In genomic region chr15:41241251-41241964, GRCh38 we compare ENCODE assay signal across 16 cellular contexts. TPM values are rescaled to one million over a fixed set of nuclear protein-coding genes. Genes with fewer than 3 reads are reported as not detected.
A peak's percentile ranks its signal among the peaks of the same experiment; 100 is the strongest.
DNase-seq lines count a peak whose midpoint lies in the region; ATAC-seq and TF ChIP-seq lines count a peak whose summit lies in the region.
"Had no signal": no experiment of that assay in that cellular context is flagged by ENCODE, and none has a peak within 500 bp of the region (broad histone marks: within the 10 kb centered on the region; RNA-seq: fewer than 3 reads in every experiment).

No MANE protein-coding gene starts in this region.

- ATAC-seq in WTC11 = no peak
- ATAC-seq in left lung = peak; percentile 46

- DNase-seq in COLO668 (lab: John Stamatoyannopoulos, UW; ENCODE audit: unreplicated experiment) (peak; percentile 87), NCI-H146 treated with DMSO at 0.1 percent for 48 hours (lab: John Stamatoyannopoulos, UW; ENCODE audit: unreplicated experiment) (peak; percentile 38), WTC11 (ENCODE audit: low spot score) (no peak), left lung (no peak), RKO (ENCODE audit: low spot score) (no peak), SKM-1 (lab: John Stamatoyannopoulos, UW; ENCODE audit: unreplicated experiment) (no peak)
- no peak for DNase-seq in activated CD8-positive, alpha-beta memory T cell treated with anti-CD3 and anti-CD28 coated beads, Interleukin-2, amount 50 U/mL, for 48 hours
- DNase-seq in activated CD8-positive, alpha-beta memory T cell treated with anti-CD3 and anti-CD28 coated beads for 24 hours = no peak
- DNase-seq: activated CD4-positive, CD25-positive, alpha-beta regulatory T cell treated with anti-CD3 and anti-CD28 coated beads, Interleukin-2, amount 50 U/mL, for 72 hours; C1 segment of cervical spinal cord; stimulated activated CD4-positive, alpha-beta T cell treated with anti-CD3 and anti-CD28 coated beads, Interleukin-12 subunit alpha, Interleukin-12 subunit beta, amount 100 ng/mL, for 4 hours had no signal

- TF ChIP-seq CTCF in WTC11 (IDR thresholded peaks at IDR 0.05) (no peak), left lung (IDR thresholded peaks at IDR 0.05) (no peak)

- no peak overlapping the region for H3K4me3 ChIP-seq in left lung
- H3K4me3 ChIP-seq: lung had no signal

- CTCF ChIA-PET in WTC11 (lab: Charles Lee) = no interaction called here

- no peaks in the 10 kb centered on the region for H3K9me3 ChIP-seq in left lung

- 0 out of 2 replicates have a peak, but pooled peaks cover 4% of the 10 kb centered on the region for H3K4me1 Mint-ChIP-seq in WTC11
- H3K4me1 Mint-ChIP-seq: activated naive CD4-positive, alpha-beta T cell treated with anti-CD3 and anti-CD28 coated beads, Interleukin-2, amount 50 U/mL, for 24 hours had no signal

- H3K4me3 Mint-ChIP-seq in WTC11 = no peak overlapping the region
- H3K4me3 Mint-ChIP-seq: activated naive CD4-positive, alpha-beta T cell treated with anti-CD3 and anti-CD28 coated beads, Interleukin-2, amount 50 U/mL, for 24 hours; stimulated activated naive CD8-positive, alpha-beta T cell treated with anti-CD3 and anti-CD28 coated beads, Interleukin-15, Interleukin-2, amounts not matched to agents 100 ng/mL and 50 ng/mL, for 24 hours had no signal

- H3K4me1 ChIP-seq in left lung = peaks cover 0 to 3% of the 10 kb centered on the region in 2 donors

- 0 out of 2 replicates have a peak overlapping the region, but pooled peaks have one; percentile 23 for H3K27ac Mint-ChIP-seq in WTC11
- H3K27ac Mint-ChIP-seq: activated naive CD4-positive, alpha-beta T cell treated with anti-CD3 and anti-CD28 coated beads, Interleukin-2, amount 50 U/mL, for 24 hours; stimulated activated naive CD8-positive, alpha-beta T cell treated with anti-CD3 and anti-CD28 coated beads, Interleukin-15, Interleukin-2, amounts not matched to agents 100 ng/mL and 50 ng/mL, for 24 hours had no signal

- intact Hi-C loops in left lung (cut with DNase I) = no loop called here

- H3K27me3 ChIP-seq in left lung = no peaks in the 10 kb centered on the region

- H3K36me3 ChIP-seq in left lung = peaks cover 0 to 49% of the 10 kb centered on the region in 2 donors

- no peaks in the 10 kb centered on the region for H3K9me3 Mint-ChIP-seq in WTC11
- H3K9me3 Mint-ChIP-seq: activated naive CD4-positive, alpha-beta T cell treated with anti-CD3 and anti-CD28 coated beads, Interleukin-2, amount 50 U/mL, for 24 hours; stimulated activated naive CD8-positive, alpha-beta T cell treated with anti-CD3 and anti-CD28 coated beads, Interleukin-15, Interleukin-2, amounts not matched to agents 100 ng/mL and 50 ng/mL, for 24 hours had no signal

- no peak overlapping the region for H3K27ac ChIP-seq in left lung
- H3K27ac ChIP-seq: HL-60 had no signal

- POLR2A ChIA-PET in WTC11 (lab: Charles Lee) = no interaction called here

- H3K36me3 Mint-ChIP-seq in WTC11 = peaks cover 22% of the 10 kb centered on the region
- H3K36me3 Mint-ChIP-seq: activated naive CD4-positive, alpha-beta T cell treated with anti-CD3 and anti-CD28 coated beads, Interleukin-2, amount 50 U/mL, for 24 hours had no signal

- H3K27me3 Mint-ChIP-seq in WTC11 (ENCODE audit: low read depth) = no peaks in the 10 kb centered on the region
- H3K27me3 Mint-ChIP-seq: activated naive CD4-positive, alpha-beta T cell treated with anti-CD3 and anti-CD28 coated beads, Interleukin-2, amount 50 U/mL, for 24 hours; stimulated activated naive CD8-positive, alpha-beta T cell treated with anti-CD3 and anti-CD28 coated beads, Interleukin-15, Interleukin-2, amounts not matched to agents 100 ng/mL and 50 ng/mL, for 24 hours had no signal

TF ChIP-seq in WTC11, 78 proteins besides CTCF, POLR2A, EP300 and RAD21:
- TF ChIP-seq PRRX2 (CRISPR knock-in tag; IDR thresholded peaks at IDR 0.05) = no peak

RNA-seq across cellular contexts. Expression of gene CHP1, which starts 10.3 kb away (rescaled TPM):
- total RNA-seq in WTC11 (2021) (76.5 to 91.7 TPM (median 91.2 TPM) in 3 replicates), left lung (100 to 1,000 TPM; 140 to 207 TPM)

RNA-seq across cellular contexts. Expression of gene EXD1, which starts 10.9 kb away (rescaled TPM):
- total RNA-seq in WTC11 (2021) (0.26 to 0.44 TPM (median 0.37 TPM) in 3 replicates), left lung (not detected)
- total RNA-seq: epithelial cell of proximal tubule had no signal

Comparison
In these comparisons a context has a peak if more than half of its experiments do, and no peak if none do; other contexts are left out.
1. DNase-seq: peak in COLO668 (single experiment) and NCI-H146 treated with DMSO at 0.1 percent for 48 hours (single experiment); none in WTC11 (single experiment), left lung (0 of 2), activated CD8-positive, alpha-beta memory T cell treated with anti-CD3 and anti-CD28 coated beads, Interleukin-2, amount 50 U/mL, for 48 hours (single experiment), RKO (single experiment), SKM-1 (single experiment) and activated CD8-positive, alpha-beta memory T cell treated with anti-CD3 and anti-CD28 coated beads for 24 hours (single experiment).